ENCODE assay signal across 29 cellular contexts in genomic region chr4:21763865-21764264, GRCh38.
"Had no signal": no experiment of that assay in that cellular context is flagged by ENCODE, and none has a peak within 500 bp of the region (broad histone marks: within the 10 kb centered on the region; RNA-seq: fewer than 3 reads in every experiment).

No MANE protein-coding gene starts in this region.

- H2AFZ ChIP-seq: parathyroid adenoma had no signal

- DNase-seq: nephron progenitor cell; nucleus accumbens; ovary; posterior cingulate gyrus; psoas muscle; right cardiac atrium; right lobe of liver; sigmoid colon; small intestine; stimulated activated CD4-positive, alpha-beta T cell treated with anti-CD3 and anti-CD28 coated beads, Interleukin-15, amount 100 ng/mL, for 24 hours; stimulated activated CD4-positive, alpha-beta T cell treated with anti-CD3 and anti-CD28 coated beads, Interleukin-2, amount 100 ng/mL, for 24 hours; stimulated activated CD4-positive, alpha-beta T cell treated with anti-CD3 and anti-CD28 coated beads, Interleukin-2, amount 100 ng/mL, for 48 hours; stimulated activated CD4-positive, alpha-beta T cell treated with anti-CD3 and anti-CD28 coated beads, Interleukin-4, amount 100 ng/mL, for 24 hours; stimulated activated naive B cell treated with anti-CD40 and anti-IgM and Interleukin-4, amounts not matched to agents 10 μg/mL and 1 μg/mL and 100 μg/mL, for 72 hours; stimulated activated naive CD4-positive, alpha-beta T cell treated with Interleukin-2 at 50 U/mL for 16 hours; stomach; thyroid gland; trophoblast cell; upper lobe of left lung had no signal

- H3K4me3 ChIP-seq: ovary, psoas muscle, right lobe of liver, sigmoid colon, stomach, thoracic aorta, thyroid gland, tibial nerve, upper lobe of left lung, vagina had no signal

- H3K36me3 Mint-ChIP-seq: natural killer cell treated with Interleukin-12 subunit alpha and Interleukin-12 subunit beta and Interleukin-15 and Interleukin-18, amount 100 ng/mL, for 72 hours; stimulated activated effector memory CD8-positive, alpha-beta T cell treated with anti-CD3 and anti-CD28 coated beads, Interleukin-12 subunit alpha, Interleukin-12 subunit beta, amount 100 ng/mL, for 72 hours; stimulated activated naive B cell treated with anti-CD40 and anti-IgM and Interleukin-4, amounts not matched to agents 10 μg/mL and 1 μg/mL and 100 μg/mL, for 72 hours had no signal

- H3K36me3 ChIP-seq: neutrophil, ovary, right lobe of liver, sigmoid colon, stomach, thoracic aorta, thyroid gland, tibial nerve, upper lobe of left lung, vagina had no signal

- H3K27ac Mint-ChIP-seq: natural killer cell treated with Interleukin-12 subunit alpha and Interleukin-12 subunit beta and Interleukin-15 and Interleukin-18, amount 100 ng/mL, for 72 hours; nephron progenitor cell; progenitor cell of endocrine pancreas; stimulated activated effector memory CD8-positive, alpha-beta T cell treated with anti-CD3 and anti-CD28 coated beads, Interleukin-12 subunit alpha, Interleukin-12 subunit beta, amount 100 ng/mL, for 72 hours; stimulated activated naive B cell treated with anti-CD40 and anti-IgM and Interleukin-4, amounts not matched to agents 10 μg/mL and 1 μg/mL and 100 μg/mL, for 72 hours; stimulated activated naive CD8-positive, alpha-beta T cell treated with anti-CD3 and anti-CD28 coated beads, Interleukin-15, Interleukin-2, amounts not matched to agents 100 ng/mL and 50 ng/mL, for 24 hours had no signal

- ATAC-seq: natural killer cell treated with Interleukin-12 subunit alpha and Interleukin-12 subunit beta and Interleukin-15 and Interleukin-18, amount 100 ng/mL, for 72 hours; psoas muscle; right cardiac atrium; right lobe of liver; stimulated activated effector memory CD8-positive, alpha-beta T cell treated with anti-CD3 and anti-CD28 coated beads, Interleukin-12 subunit alpha, Interleukin-12 subunit beta, amount 100 ng/mL, for 72 hours; stimulated activated naive B cell treated with anti-CD40 and anti-IgM and Interleukin-4, amounts not matched to agents 10 μg/mL and 1 μg/mL and 100 μg/mL, for 72 hours had no signal

- H3K27ac ChIP-seq: neutrophil, ovary, parathyroid adenoma, psoas muscle, right lobe of liver, stomach, thoracic aorta, thyroid gland, tibial nerve, upper lobe of left lung, vagina had no signal

- H3K27me3 Mint-ChIP-seq: stimulated activated naive B cell treated with anti-CD40 and anti-IgM and Interleukin-4, amounts not matched to agents 10 μg/mL and 1 μg/mL and 100 μg/mL, for 72 hours had no signal

- H3K9me3 ChIP-seq: neutrophil, ovary, psoas muscle, right lobe of liver, sigmoid colon, stomach, thoracic aorta, thyroid gland, tibial nerve, upper lobe of left lung, vagina had no signal

- H3K9ac ChIP-seq: parathyroid adenoma had no signal

- H3K4me1 ChIP-seq: parathyroid adenoma, psoas muscle, right lobe of liver, thyroid gland, tibial nerve, vagina had no signal

- H3K4me3 Mint-ChIP-seq: natural killer cell treated with Interleukin-12 subunit alpha and Interleukin-12 subunit beta and Interleukin-15 and Interleukin-18, amount 100 ng/mL, for 72 hours; nephron progenitor cell; neural crest cell; stimulated activated effector memory CD8-positive, alpha-beta T cell treated with anti-CD3 and anti-CD28 coated beads, Interleukin-12 subunit alpha, Interleukin-12 subunit beta, amount 100 ng/mL, for 72 hours; stimulated activated naive B cell treated with anti-CD40 and anti-IgM and Interleukin-4, amounts not matched to agents 10 μg/mL and 1 μg/mL and 100 μg/mL, for 72 hours; stimulated activated naive CD8-positive, alpha-beta T cell treated with anti-CD3 and anti-CD28 coated beads, Interleukin-15, Interleukin-2, amounts not matched to agents 100 ng/mL and 50 ng/mL, for 24 hours had no signal

- H3K4me1 Mint-ChIP-seq: stimulated activated naive B cell treated with anti-CD40 and anti-IgM and Interleukin-4, amounts not matched to agents 10 μg/mL and 1 μg/mL and 100 μg/mL, for 72 hours had no signal

- H3K79me2 ChIP-seq: parathyroid adenoma had no signal

- H3K9me3 Mint-ChIP-seq: natural killer cell treated with Interleukin-12 subunit alpha and Interleukin-12 subunit beta and Interleukin-15 and Interleukin-18, amount 100 ng/mL, for 72 hours; nephron progenitor cell; neural crest cell; stimulated activated effector memory CD8-positive, alpha-beta T cell treated with anti-CD3 and anti-CD28 coated beads, Interleukin-12 subunit alpha, Interleukin-12 subunit beta, amount 100 ng/mL, for 72 hours; stimulated activated naive B cell treated with anti-CD40 and anti-IgM and Interleukin-4, amounts not matched to agents 10 μg/mL and 1 μg/mL and 100 μg/mL, for 72 hours; stimulated activated naive CD8-positive, alpha-beta T cell treated with anti-CD3 and anti-CD28 coated beads, Interleukin-15, Interleukin-2, amounts not matched to agents 100 ng/mL and 50 ng/mL, for 24 hours had no signal

- H3K27me3 ChIP-seq: neutrophil, ovary, right lobe of liver, sigmoid colon, stomach, thyroid gland, tibial nerve, upper lobe of left lung, vagina had no signal
